Comparison of ENCODE assay signal across 1 cellular context in genomic region chr6:106536357-106536756, GRCh38.
TF ChIP-seq lines count a peak whose summit lies in the region.

No MANE protein-coding gene starts in this region.

TF ChIP-seq in SK-N-SH, 30 proteins besides CTCF, POLR2A, EP300 and RAD21 (continued from another document):
- no peak for TF ChIP-seq REST (IDR thresholded peaks at IDR 0.05; ENCODE audit: low read depth, low read length)
- no peak for TF ChIP-seq GABPA (IDR thresholded peaks at IDR 0.05; ENCODE audit: low read depth)
- TF ChIP-seq FOXM1 (IDR thresholded peaks at IDR 0.05; ENCODE audit: low read depth): no peak
- no peak for TF ChIP-seq GATA2 (CRISPR knock-in tag; IDR thresholded peaks at IDR 0.05)
- no peak for TF ChIP-seq POLR2AphosphoS5 (IDR thresholded peaks at IDR 0.05; ENCODE audit: low read depth, low read length)
- TF ChIP-seq EZH2phosphoT487 (IDR thresholded peaks at IDR 0.05; ENCODE audit: borderline replicate concordance, low read depth): no peak
- TF ChIP-seq SMC3 (IDR thresholded peaks at IDR 0.05; ENCODE audit: low read depth, low read length): no peak
